1 cellular context compared by ENCODE assay signal in the genomic region with DNA sequence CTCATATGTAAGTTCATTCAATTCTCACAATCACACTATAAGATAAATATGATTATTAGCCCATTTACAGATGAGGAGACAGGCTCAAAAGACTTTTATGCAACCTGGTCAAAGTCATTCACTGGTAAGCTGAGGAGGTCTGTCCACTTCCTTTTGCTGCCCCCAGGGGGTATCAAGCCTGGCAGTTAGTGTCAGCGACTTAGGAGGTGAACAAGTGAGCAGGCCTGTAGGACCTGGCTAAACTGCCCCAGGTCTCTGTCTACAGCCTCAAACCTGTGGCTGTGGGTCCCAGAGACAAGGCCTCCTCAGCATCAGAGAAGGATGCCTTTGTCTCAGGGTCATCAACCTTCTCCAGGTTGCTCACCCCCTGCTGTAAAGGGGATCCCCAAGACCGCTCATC.
TF ChIP-seq lines count a peak whose summit lies in the region.

No MANE protein-coding gene starts in this region.

TF ChIP-seq in SK-N-SH treated with all-trans-retinoic acid at 6 μM for 48 hours, 23 proteins besides CTCF, POLR2A, EP300 and RAD21 (continued from another document):
- TF ChIP-seq, protein P1, sequence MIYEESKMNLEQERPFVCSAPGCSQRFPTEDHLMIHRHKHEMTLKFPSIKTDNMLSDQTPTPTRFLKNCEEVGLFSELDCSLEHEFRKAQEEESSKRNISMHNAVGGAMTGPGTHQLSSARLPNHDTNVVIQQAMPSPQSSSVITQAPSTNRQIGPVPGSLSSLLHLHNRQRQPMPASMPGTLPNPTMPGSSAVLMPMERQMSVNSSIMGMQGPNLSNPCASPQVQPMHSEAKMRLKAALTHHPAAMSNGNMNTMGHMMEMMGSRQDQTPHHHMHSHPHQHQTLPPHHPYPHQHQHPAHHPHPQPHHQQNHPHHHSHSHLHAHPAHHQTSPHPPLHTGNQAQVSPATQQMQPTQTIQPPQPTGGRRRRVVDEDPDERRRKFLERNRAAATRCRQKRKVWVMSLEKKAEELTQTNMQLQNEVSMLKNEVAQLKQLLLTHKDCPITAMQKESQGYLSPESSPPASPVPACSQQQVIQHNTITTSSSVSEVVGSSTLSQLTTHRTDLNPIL (CRISPR knock-in tag; IDR thresholded peaks at IDR 0.05; ENCODE audit: low read depth) = no peak
